24 cellular contexts compared by ENCODE assay signal in the genomic region with DNA sequence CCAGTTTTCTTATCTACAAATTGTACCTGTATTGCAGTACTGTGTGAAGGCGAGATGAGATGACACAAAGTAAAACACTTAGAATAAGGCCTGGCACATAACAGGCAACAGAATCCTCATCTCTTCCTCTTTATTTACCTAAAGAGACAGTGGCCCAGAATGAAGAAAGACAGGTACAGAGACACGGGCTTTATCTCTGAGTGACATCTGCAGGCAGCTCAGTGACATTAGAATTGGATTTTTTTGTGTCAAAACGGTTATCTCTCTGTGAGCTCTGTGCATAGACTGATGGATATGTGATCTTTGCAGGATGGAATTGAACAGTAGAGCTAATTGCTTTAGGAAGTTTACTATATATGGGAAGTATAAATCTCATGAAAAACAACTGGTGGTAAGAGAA. TPM values are rescaled to one million over a fixed set of nuclear protein-coding genes. Genes with fewer than 3 reads are reported as not detected.
"Had no signal": no experiment of that assay in that cellular context is flagged by ENCODE, and none has a peak within 500 bp of the region (broad histone marks: within the 10 kb centered on the region; RNA-seq: fewer than 3 reads in every experiment).

No MANE protein-coding gene starts in this region.

- H3K4me3 Mint-ChIP-seq: activated CD4-positive, alpha-beta T cell treated with anti-CD3 and anti-CD28 coated beads for 36 hours; activated CD8-positive, alpha-beta T cell treated with anti-CD3 and anti-CD28 coated beads for 36 hours; activated naive CD8-positive, alpha-beta T cell treated with anti-CD3 and anti-CD28 coated beads, Interleukin-2, amount 10 ng/mL, durations not matched to agents 7 days and 5 days; activated T-cell treated with anti-CD3 and anti-CD28 coated beads, Interleukin-2, amount 50 U/mL, for 24 hours; naive thymus-derived CD4-positive, alpha-beta T cell; stimulated activated naive CD8-positive, alpha-beta T cell treated with anti-CD3 and anti-CD28 coated beads, Interleukin-15, Interleukin-2, amounts not matched to agents 100 ng/mL and 50 ng/mL, for 24 hours; WTC11 had no signal

- DNase-seq: activated CD4-positive, alpha-beta T cell treated with anti-CD3 and anti-CD28 coated beads for 36 hours; activated CD8-positive, alpha-beta T cell treated with anti-CD3 and anti-CD28 coated beads for 36 hours; activated naive CD4-positive, alpha-beta T cell treated with Interleukin-2 at 50 U/mL for 16 hours; activated naive CD8-positive, alpha-beta T cell treated with anti-CD3 and anti-CD28 coated beads, Interleukin-2, amount 10 ng/mL, durations not matched to agents 7 days and 5 days; activated T-cell treated with anti-CD3 and anti-CD28 coated beads, Interleukin-2, amount 50 U/mL, for 24 hours; brain microvascular endothelial cell; central memory CD4-positive, alpha-beta T cell; dorsolateral prefrontal cortex; left cardiac atrium; mesendoderm; naive thymus-derived CD4-positive, alpha-beta T cell; pancreas; right lobe of liver; small intestine; stimulated activated CD4-positive, alpha-beta T cell treated with anti-CD3 and anti-CD28 coated beads, Interleukin-15, amount 100 ng/mL, for 24 hours; stimulated activated CD4-positive, alpha-beta T cell treated with anti-CD3 and anti-CD28 coated beads, Interleukin-2, amount 100 ng/mL, for 48 hours; transverse colon had no signal

- H3K4me1 Mint-ChIP-seq: activated CD4-positive, alpha-beta T cell treated with anti-CD3 and anti-CD28 coated beads for 36 hours; activated naive CD8-positive, alpha-beta T cell treated with anti-CD3 and anti-CD28 coated beads, Interleukin-2, amount 10 ng/mL, durations not matched to agents 7 days and 5 days; naive thymus-derived CD4-positive, alpha-beta T cell had no signal

- H3K27ac ChIP-seq: brain microvascular endothelial cell, dorsolateral prefrontal cortex, hepatocyte, pancreas, right lobe of liver, suprapubic skin, transverse colon had no signal

- H3K36me3 ChIP-seq: brain microvascular endothelial cell, pancreas, right lobe of liver, suprapubic skin, transverse colon had no signal

- H3K27me3 ChIP-seq: brain microvascular endothelial cell, hepatocyte, pancreas, right lobe of liver, suprapubic skin, transverse colon had no signal

- FAIRE-seq: colon, pancreas, small intestine, TTC549 had no signal

- H3K27me3 Mint-ChIP-seq: activated CD4-positive, alpha-beta T cell treated with anti-CD3 and anti-CD28 coated beads for 36 hours; activated CD8-positive, alpha-beta T cell treated with anti-CD3 and anti-CD28 coated beads for 36 hours; activated naive CD8-positive, alpha-beta T cell treated with anti-CD3 and anti-CD28 coated beads, Interleukin-2, amount 10 ng/mL, durations not matched to agents 7 days and 5 days; activated T-cell treated with anti-CD3 and anti-CD28 coated beads, Interleukin-2, amount 50 U/mL, for 24 hours; naive thymus-derived CD4-positive, alpha-beta T cell; stimulated activated naive CD8-positive, alpha-beta T cell treated with anti-CD3 and anti-CD28 coated beads, Interleukin-15, Interleukin-2, amounts not matched to agents 100 ng/mL and 50 ng/mL, for 24 hours had no signal

- H3K4me3 ChIP-seq: dorsolateral prefrontal cortex, hepatocyte, pancreas, right lobe of liver, suprapubic skin, transverse colon had no signal

- H3K9me3 ChIP-seq: pancreas, right lobe of liver, suprapubic skin, transverse colon had no signal

- H3K79me2 ChIP-seq: hepatocyte had no signal

- ATAC-seq: activated CD4-positive, alpha-beta T cell treated with anti-CD3 and anti-CD28 coated beads for 36 hours; activated CD8-positive, alpha-beta T cell treated with anti-CD3 and anti-CD28 coated beads for 36 hours; left cardiac atrium; naive thymus-derived CD4-positive, alpha-beta T cell; pancreas; right lobe of liver; WTC11 had no signal

- H2AFZ ChIP-seq: hepatocyte had no signal

- H3K36me3 Mint-ChIP-seq: activated naive CD8-positive, alpha-beta T cell treated with anti-CD3 and anti-CD28 coated beads, Interleukin-2, amount 10 ng/mL, durations not matched to agents 7 days and 5 days; naive thymus-derived CD4-positive, alpha-beta T cell; WTC11 had no signal

- H3K27ac Mint-ChIP-seq: activated CD4-positive, alpha-beta T cell treated with anti-CD3 and anti-CD28 coated beads for 36 hours; activated CD8-positive, alpha-beta T cell treated with anti-CD3 and anti-CD28 coated beads for 36 hours; activated naive CD8-positive, alpha-beta T cell treated with anti-CD3 and anti-CD28 coated beads, Interleukin-2, amount 10 ng/mL, durations not matched to agents 7 days and 5 days; activated T-cell treated with anti-CD3 and anti-CD28 coated beads, Interleukin-2, amount 50 U/mL, for 24 hours; activated T-helper 2 cell treated with anti-CD3 and anti-CD28 coated beads, Interferon-gamma antibody, Interleukin-2, Interleukin-4, amounts not matched to agents 10 μg/mL and 5 μg/mL and 100 μg/mL, durations not matched to agents 14 hours and 24 hours and 36 hours; naive thymus-derived CD4-positive, alpha-beta T cell; stimulated activated naive CD8-positive, alpha-beta T cell treated with anti-CD3 and anti-CD28 coated beads, Interleukin-15, Interleukin-2, amounts not matched to agents 100 ng/mL and 50 ng/mL, for 24 hours; WTC11 had no signal

- H3K4me2 ChIP-seq: hepatocyte had no signal

- H3K9me3 Mint-ChIP-seq: activated CD8-positive, alpha-beta T cell treated with anti-CD3 and anti-CD28 coated beads for 36 hours; activated naive CD8-positive, alpha-beta T cell treated with anti-CD3 and anti-CD28 coated beads, Interleukin-2, amount 10 ng/mL, durations not matched to agents 7 days and 5 days; activated T-cell treated with anti-CD3 and anti-CD28 coated beads, Interleukin-2, amount 50 U/mL, for 24 hours; activated T-helper 2 cell treated with anti-CD3 and anti-CD28 coated beads, Interferon-gamma antibody, Interleukin-2, Interleukin-4, amounts not matched to agents 10 μg/mL and 5 μg/mL and 100 μg/mL, durations not matched to agents 14 hours and 24 hours and 36 hours; stimulated activated naive CD8-positive, alpha-beta T cell treated with anti-CD3 and anti-CD28 coated beads, Interleukin-15, Interleukin-2, amounts not matched to agents 100 ng/mL and 50 ng/mL, for 24 hours; WTC11 had no signal

RNA-seq across cellular contexts. Expression of gene TRPC6, which starts 36.2 kb away (rescaled TPM):
- total RNA-seq: activated CD4-positive, alpha-beta T cell treated with anti-CD3 and anti-CD28 coated beads for 36 hours; activated CD8-positive, alpha-beta T cell treated with anti-CD3 and anti-CD28 coated beads for 36 hours; activated naive CD8-positive, alpha-beta T cell treated with anti-CD3 and anti-CD28 coated beads, Interleukin-2, amount 10 ng/mL, durations not matched to agents 7 days and 5 days; activated T-helper 2 cell treated with anti-CD3 and anti-CD28 coated beads, Interferon-gamma antibody, Interleukin-2, Interleukin-4, amounts not matched to agents 10 μg/mL and 5 μg/mL and 100 μg/mL, durations not matched to agents 14 hours and 24 hours and 36 hours; naive thymus-derived CD4-positive, alpha-beta T cell had no signal
